8 cellular contexts compared by ENCODE assay signal in genomic region chr1:202034683-202035462, GRCh38. TPM values are rescaled to one million over a fixed set of nuclear protein-coding genes. Genes with fewer than 3 reads are reported as not detected.
A peak's percentile ranks its signal among the peaks of the same experiment; 100 is the strongest.
DNase-seq lines count a peak whose midpoint lies in the region; TF ChIP-seq lines count a peak whose summit lies in the region.

No MANE protein-coding gene starts in this region.

- peaks cover 2% of the 10 kb centered on the region for H3K4me1 ChIP-seq in ovary (ENCODE audit: insufficient read depth)

- H3K4me3 Mint-ChIP-seq in activated CD4-positive, alpha-beta memory T cell treated with anti-CD3 and anti-CD28 coated beads for 36 hours = no peak overlapping the region
- H3K4me3 Mint-ChIP-seq in activated CD4-positive, alpha-beta memory T cell treated with anti-CD3 and anti-CD28 coated beads, Interleukin-2, amount 10 ng/mL, durations not matched to agents 7 days and 5 days = no peak overlapping the region

- H3K4me1 Mint-ChIP-seq in activated CD4-positive, alpha-beta memory T cell treated with anti-CD3 and anti-CD28 coated beads for 36 hours (ENCODE audit: low read depth) = no peaks in the 10 kb centered on the region
- no peaks in the 10 kb centered on the region for H3K4me1 Mint-ChIP-seq in activated CD4-positive, alpha-beta memory T cell treated with anti-CD3 and anti-CD28 coated beads, Interleukin-2, amount 10 ng/mL, durations not matched to agents 7 days and 5 days

- TF ChIP-seq POLR2A in ovary (IDR thresholded peaks at IDR 0.05) = no peak

- CTCF ChIA-PET in activated CD4-positive, alpha-beta memory T cell treated with anti-CD3 and anti-CD28 coated beads for 36 hours (lab: Charles Lee) = interaction anchor here (0.6 to 1.4 kb wide), 2 partner anchors 84 to 192 kb away, joined by 3 read pairs; no protein-coding TSS in a partner anchor
- CTCF ChIA-PET in activated CD4-positive, alpha-beta memory T cell treated with anti-CD3 and anti-CD28 coated beads, Interleukin-2, amount 10 ng/mL, durations not matched to agents 7 days and 5 days (lab: Charles Lee) = no interaction called here

- TF ChIP-seq EP300 in ovary (IDR thresholded peaks at IDR 0.05) = no peak

- TF ChIP-seq CTCF in epithelial cell of proximal tubule (conservative IDR thresholded peaks at IDR 0.05; ENCODE audit: low read depth, low read length) (no peak), ovary (IDR thresholded peaks at IDR 0.05) (no peak)

- H3K9me3 ChIP-seq in ovary = no peaks in the 10 kb centered on the region

- H3K9me3 Mint-ChIP-seq in activated CD4-positive, alpha-beta memory T cell treated with anti-CD3 and anti-CD28 coated beads for 36 hours = no peaks in the 10 kb centered on the region
- H3K9me3 Mint-ChIP-seq in activated CD4-positive, alpha-beta memory T cell treated with anti-CD3 and anti-CD28 coated beads, Interleukin-2, amount 10 ng/mL, durations not matched to agents 7 days and 5 days = no peaks in the 10 kb centered on the region

- WGBS in ovary, 3 donors = 50 to 59% (median 55%) methylated on average over 20 of the region's 20 CpGs

- no peaks in the 10 kb centered on the region for H3K36me3 ChIP-seq in ovary

- no peaks in the 10 kb centered on the region for H3K36me3 Mint-ChIP-seq in activated CD4-positive, alpha-beta memory T cell treated with anti-CD3 and anti-CD28 coated beads for 36 hours
- no peaks in the 10 kb centered on the region for H3K36me3 Mint-ChIP-seq in activated CD4-positive, alpha-beta memory T cell treated with anti-CD3 and anti-CD28 coated beads, Interleukin-2, amount 10 ng/mL, durations not matched to agents 7 days and 5 days (ENCODE audit: low read depth)

- no peak overlapping the region for H3K27ac ChIP-seq in ovary

- POLR2A ChIA-PET in activated CD4-positive, alpha-beta memory T cell treated with anti-CD3 and anti-CD28 coated beads for 36 hours (lab: Charles Lee) = no interaction called here
- POLR2A ChIA-PET in activated CD4-positive, alpha-beta memory T cell treated with anti-CD3 and anti-CD28 coated beads, Interleukin-2, amount 10 ng/mL, durations not matched to agents 7 days and 5 days (lab: Charles Lee) = no interaction called here

- DNase-seq in activated CD4-positive, alpha-beta memory T cell treated with anti-CD3 and anti-CD28 coated beads for 36 hours = peak; percentile 14
- DNase-seq in activated CD4-positive, alpha-beta memory T cell treated with anti-CD3 and anti-CD28 coated beads, Interleukin-2, amount 10 ng/mL, durations not matched to agents 7 days and 5 days = no peak
- DNase-seq in NCI-H69 (lab: John Stamatoyannopoulos, UW) (peak; percentile 89), epithelial cell of proximal tubule (ENCODE audit: low read depth) (peak; percentile 85), ovary (peak in 3 of 5 donors; percentile 58 to 80 (median 70)), NAMALWA (ENCODE audit: low spot score) (no peak), OCI-M2 (lab: John Stamatoyannopoulos, UW; ENCODE audit: unreplicated experiment) (no peak)
- DNase-seq in activated CD8-positive, alpha-beta memory T cell treated with anti-CD3 and anti-CD28 coated beads, Interleukin-2, amount 50 U/mL, for 4 hours = no peak

- peaks cover 1% of the 10 kb centered on the region for H3K27me3 Mint-ChIP-seq in activated CD4-positive, alpha-beta memory T cell treated with anti-CD3 and anti-CD28 coated beads for 36 hours
- H3K27me3 Mint-ChIP-seq in activated CD4-positive, alpha-beta memory T cell treated with anti-CD3 and anti-CD28 coated beads, Interleukin-2, amount 10 ng/mL, durations not matched to agents 7 days and 5 days = peaks cover 13% of the 10 kb centered on the region

- intact Hi-C loops in activated CD4-positive, alpha-beta memory T cell treated with anti-CD3 and anti-CD28 coated beads for 36 hours (cut with micrococcal nuclease) = no loop called here
- intact Hi-C loops in ovary (cut with DNase I) = no loop called here

- no peaks in the 10 kb centered on the region for H3K27me3 ChIP-seq in ovary

- H3K4me3 ChIP-seq in epithelial cell of proximal tubule (ENCODE audit: low read depth, low read length) (peak overlapping the region; percentile 11), ovary (no peak overlapping the region)

- no peak overlapping the region for H3K27ac Mint-ChIP-seq in activated CD4-positive, alpha-beta memory T cell treated with anti-CD3 and anti-CD28 coated beads for 36 hours
- H3K27ac Mint-ChIP-seq in activated CD4-positive, alpha-beta memory T cell treated with anti-CD3 and anti-CD28 coated beads, Interleukin-2, amount 10 ng/mL, durations not matched to agents 7 days and 5 days = no peak overlapping the region

RNA-seq across cellular contexts. Expression of gene ELF3, which starts 24.5 kb away (rescaled TPM):
- under 1 TPM; 0.12 to 0.46 TPM for total RNA-seq in activated CD4-positive, alpha-beta memory T cell treated with anti-CD3 and anti-CD28 coated beads for 36 hours
- under 1 TPM; 0.30 to 0.38 TPM for total RNA-seq in activated CD4-positive, alpha-beta memory T cell treated with anti-CD3 and anti-CD28 coated beads, Interleukin-2, amount 10 ng/mL, durations not matched to agents 7 days and 5 days
- total RNA-seq in epithelial cell of proximal tubule (70.2 and 265 TPM in 2 replicates), ovary (1,000 to 10,000 TPM in 1 of 7 donors, 10 to 100 TPM in 2, 1 to 10 TPM in 2, under 1 TPM in 2; 0.35 to 1,154 (median 5.5) TPM)
- polyA plus RNA-seq in ovary = 1 to 10 TPM in 1 of 2 donors, under 1 TPM in 1; 0.05 to 1.3 TPM

RNA-seq across cellular contexts. Expression of gene RNPEP, which starts 52.4 kb away (rescaled TPM):
- total RNA-seq in activated CD4-positive, alpha-beta memory T cell treated with anti-CD3 and anti-CD28 coated beads for 36 hours = 10 to 100 TPM; 48.3 to 50.1 TPM
- 10 to 100 TPM; 38.5 to 41.1 TPM for total RNA-seq in activated CD4-positive, alpha-beta memory T cell treated with anti-CD3 and anti-CD28 coated beads, Interleukin-2, amount 10 ng/mL, durations not matched to agents 7 days and 5 days
- total RNA-seq in epithelial cell of proximal tubule = 81.8 and 124 TPM in 2 replicates
- 10 to 100 TPM; 37.5 to 76.2 (median 43.9) TPM for total RNA-seq in ovary
- polyA plus RNA-seq in ovary = 10 to 100 TPM; 32.4 to 49.5 TPM

Comparison
In these comparisons a context has a peak if more than half of its experiments do, and no peak if none do; other contexts are left out.
1. DNase-seq: peak in activated CD4-positive, alpha-beta memory T cell treated with anti-CD3 and anti-CD28 coated beads for 36 hours (single experiment), NCI-H69 (single experiment), epithelial cell of proximal tubule (single experiment) and ovary (3 of 5); none in activated CD4-positive, alpha-beta memory T cell treated with anti-CD3 and anti-CD28 coated beads, Interleukin-2, amount 10 ng/mL, durations not matched to agents 7 days and 5 days (single experiment), NAMALWA (single experiment), OCI-M2 (single experiment) and activated CD8-positive, alpha-beta memory T cell treated with anti-CD3 and anti-CD28 coated beads, Interleukin-2, amount 50 U/mL, for 4 hours (single experiment).